In genomic region chr5:32444191-32444945, GRCh38 we compare ENCODE assay signal across 8 cellular contexts. TPM values are rescaled to one million over a fixed set of nuclear protein-coding genes. Genes with fewer than 3 reads are reported as not detected.
A peak's percentile ranks its signal among the peaks of the same experiment; 100 is the strongest.
DNase-seq lines count a peak whose midpoint lies in the region; ATAC-seq and TF ChIP-seq lines count a peak whose summit lies in the region.

Gene ZFR (minus strand): TSS chr5:32444740. CDS start chr5:32444658, 82 bp downstream.

- ATAC-seq in naive thymus-derived CD8-positive, alpha-beta T cell, result peak; percentile 89 to 92
- ATAC-seq in stimulated activated naive B cell treated with anti-CD40 and anti-IgM and Interleukin-4, amounts not matched to agents 10 μg/mL and 1 μg/mL and 100 μg/mL, for 72 hours (replicated peaks), result peak; percentile 89 to 90

- H4K20me1 ChIP-seq in fibroblast of lung (ENCODE audit: control insufficient read depth, extremely low read depth, insufficient read depth, low read length), result peaks cover 2% of the 10 kb centered on the region

- H2AFZ ChIP-seq in fibroblast of lung (ENCODE audit: low read length), result peak within 1 kb of the TSS; percentile 53

- DNase-seq in Daoy (ENCODE audit: low read depth) (peak; percentile 93), H4 (ENCODE audit: low spot score) (peak; percentile 90), LNCaP clone FGC (ENCODE audit: low read depth) (peak; percentile 58), RPMI8226 (peak; percentile 87), fibroblast of lung (ENCODE audit: low read depth in 2 of 2) (peak; percentile 79 to 86)
- DNase-seq in activated T-helper 1 cell treated with anti-CD3 and anti-CD28 coated beads, Interleukin-2, amount 50 U/mL, for 16 hours (ENCODE audit: low read depth in 1 of 2, low spot score in 1 of 2), result peak; percentile 79 to 91
- DNase-seq in naive thymus-derived CD8-positive, alpha-beta T cell, result peak; percentile 90 to 95 (median 92)
- peak; percentile 93 for DNase-seq in stimulated activated naive B cell treated with anti-CD40 and anti-IgM and Interleukin-4, amounts not matched to agents 10 μg/mL and 1 μg/mL and 100 μg/mL, for 72 hours

- POLR2A ChIA-PET in naive thymus-derived CD8-positive, alpha-beta T cell (lab: Charles Lee), result interaction anchor here (0.6 to 1.3 kb wide), 7 partner anchors 9 to 271 kb away, joined by 3 to 13 read pairs (median 5); partner anchors contain the start of genes GOLPH3 and SUB1

- TF ChIP-seq CTCF in LNCaP clone FGC (IDR thresholded peaks at IDR 0.05; ENCODE audit: control insufficient read depth, extremely low read depth, insufficient read depth) (no peak), fibroblast of lung (conservative IDR thresholded peaks at IDR 0.05 in 1 of 2, IDR thresholded peaks at IDR 0.05 in 1 of 2; ENCODE audit: low read depth in 1 of 2, low read length in 2 of 2) (no peak)

- H3K27ac Mint-ChIP-seq in naive thymus-derived CD8-positive, alpha-beta T cell, result peak within 1 kb of the TSS; percentile 84 to 97 (median 94)
- peak within 1 kb of the TSS; percentile 96 for H3K27ac Mint-ChIP-seq in stimulated activated naive B cell treated with anti-CD40 and anti-IgM and Interleukin-4, amounts not matched to agents 10 μg/mL and 1 μg/mL and 100 μg/mL, for 72 hours

- peak within 1 kb of the TSS; percentile 93 for H3K27ac ChIP-seq in fibroblast of lung (ENCODE audit: insufficient read depth, low read length)

- H3K9me3 ChIP-seq in fibroblast of lung (ENCODE audit: control insufficient read depth, insufficient read depth, low read depth, low read length), result no peaks in the 10 kb centered on the region

- peaks cover 47% of the 10 kb centered on the region for H3K79me2 ChIP-seq in fibroblast of lung (ENCODE audit: control insufficient read depth, insufficient read depth, low read length)

- H3K4me1 Mint-ChIP-seq in naive thymus-derived CD8-positive, alpha-beta T cell, result peaks cover 9 to 60% (median 36%) of the 10 kb centered on the region in 4 donors
- H3K4me1 Mint-ChIP-seq in stimulated activated naive B cell treated with anti-CD40 and anti-IgM and Interleukin-4, amounts not matched to agents 10 μg/mL and 1 μg/mL and 100 μg/mL, for 72 hours, result peaks cover 22 to 39% of the 10 kb centered on the region in 2 donors

- H3K4me2 ChIP-seq in fibroblast of lung (ENCODE audit: extremely low read depth, insufficient read depth, low read length), result peak within 1 kb of the TSS; percentile 55

- H3K36me3 ChIP-seq in fibroblast of lung (ENCODE audit: control insufficient read depth, insufficient read depth, low read length), result no peaks in the 10 kb centered on the region

- peak within 1 kb of the TSS; percentile 88 to 96 (median 94) for H3K4me3 Mint-ChIP-seq in naive thymus-derived CD8-positive, alpha-beta T cell
- peak within 1 kb of the TSS; percentile 87 to 94 for H3K4me3 Mint-ChIP-seq in stimulated activated naive B cell treated with anti-CD40 and anti-IgM and Interleukin-4, amounts not matched to agents 10 μg/mL and 1 μg/mL and 100 μg/mL, for 72 hours

- H3K9ac ChIP-seq in fibroblast of lung (ENCODE audit: insufficient read depth, low read length), result peak within 1 kb of the TSS; percentile 94

- H3K4me1 ChIP-seq in fibroblast of lung (ENCODE audit: control insufficient read depth, extremely low read depth, insufficient read depth, low read length), result peaks cover 2% of the 10 kb centered on the region

- no peaks in the 10 kb centered on the region for H3K9me3 Mint-ChIP-seq in naive thymus-derived CD8-positive, alpha-beta T cell
- H3K9me3 Mint-ChIP-seq in stimulated activated naive B cell treated with anti-CD40 and anti-IgM and Interleukin-4, amounts not matched to agents 10 μg/mL and 1 μg/mL and 100 μg/mL, for 72 hours, result peaks cover 0 to 7% of the 10 kb centered on the region in 2 donors

- no peaks in the 10 kb centered on the region for H3K27me3 ChIP-seq in fibroblast of lung (ENCODE audit: control insufficient read depth, insufficient read depth, low read length)

- peak within 1 kb of the TSS; percentile 68 for H3K4me3 ChIP-seq in LNCaP clone FGC (ENCODE audit: low read depth, low read length)
- peak within 1 kb of the TSS; percentile 81 to 86 (median 82) for H3K4me3 ChIP-seq in fibroblast of lung (replicated peaks in 1 of 4; ENCODE audit: control extremely low read depth in 1 of 4, insufficient read depth in 1 of 4, low read depth in 3 of 4, low read length in 4 of 4)

- H3K36me3 Mint-ChIP-seq in naive thymus-derived CD8-positive, alpha-beta T cell, result peaks cover 0 to 19% (median 0%) of the 10 kb centered on the region in 3 donors
- H3K36me3 Mint-ChIP-seq in stimulated activated naive B cell treated with anti-CD40 and anti-IgM and Interleukin-4, amounts not matched to agents 10 μg/mL and 1 μg/mL and 100 μg/mL, for 72 hours, result peaks cover 3 to 4% of the 10 kb centered on the region in 2 donors

- H3K27me3 Mint-ChIP-seq in naive thymus-derived CD8-positive, alpha-beta T cell, result peaks cover 0 to 2% (median 0%) of the 10 kb centered on the region in 5 donors
- no peaks in the 10 kb centered on the region for H3K27me3 Mint-ChIP-seq in stimulated activated naive B cell treated with anti-CD40 and anti-IgM and Interleukin-4, amounts not matched to agents 10 μg/mL and 1 μg/mL and 100 μg/mL, for 72 hours

RNA-seq across cellular contexts. Expression of gene ZFR, which starts in this region (rescaled TPM):
- 72.8 and 80.6 TPM in 2 replicates for total RNA-seq in Daoy (2014; rRNA removed; shearing (Covaris generic))
- total RNA-seq in H4 (2014; rRNA removed; shearing (Covaris generic)), result 75.6 and 78.2 TPM in 2 replicates
- total RNA-seq in fibroblast of lung, result 78.6 and 113 TPM in 2 replicates
- polyA plus RNA-seq in fibroblast of lung, result 56.8 and 65.4 TPM in 2 replicates
- polyA plus RNA-seq in fibroblast of lung (2012), result 42.5 and 47.2 TPM in 2 replicates
- 134 and 153 TPM in 2 replicates for polyA minus RNA-seq in fibroblast of lung (ENCODE audit: low replicate concordance)
- total RNA-seq in naive thymus-derived CD8-positive, alpha-beta T cell, result 10 to 100 TPM; 66.9 to 69.7 TPM
- 10 to 100 TPM; 69.8 to 79.4 (median 72.0) TPM for polyA plus RNA-seq in naive thymus-derived CD8-positive, alpha-beta T cell

Comparison
In these comparisons a context has a peak if more than half of its experiments do, and no peak if none do; other contexts are left out.
1. Peak in every context shown above with its lines: DNase-seq, ATAC-seq, H3K4me3 ChIP-seq and H3K27ac ChIP-seq.